ENCODE assay signal across 10 cellular contexts in the genomic region with DNA sequence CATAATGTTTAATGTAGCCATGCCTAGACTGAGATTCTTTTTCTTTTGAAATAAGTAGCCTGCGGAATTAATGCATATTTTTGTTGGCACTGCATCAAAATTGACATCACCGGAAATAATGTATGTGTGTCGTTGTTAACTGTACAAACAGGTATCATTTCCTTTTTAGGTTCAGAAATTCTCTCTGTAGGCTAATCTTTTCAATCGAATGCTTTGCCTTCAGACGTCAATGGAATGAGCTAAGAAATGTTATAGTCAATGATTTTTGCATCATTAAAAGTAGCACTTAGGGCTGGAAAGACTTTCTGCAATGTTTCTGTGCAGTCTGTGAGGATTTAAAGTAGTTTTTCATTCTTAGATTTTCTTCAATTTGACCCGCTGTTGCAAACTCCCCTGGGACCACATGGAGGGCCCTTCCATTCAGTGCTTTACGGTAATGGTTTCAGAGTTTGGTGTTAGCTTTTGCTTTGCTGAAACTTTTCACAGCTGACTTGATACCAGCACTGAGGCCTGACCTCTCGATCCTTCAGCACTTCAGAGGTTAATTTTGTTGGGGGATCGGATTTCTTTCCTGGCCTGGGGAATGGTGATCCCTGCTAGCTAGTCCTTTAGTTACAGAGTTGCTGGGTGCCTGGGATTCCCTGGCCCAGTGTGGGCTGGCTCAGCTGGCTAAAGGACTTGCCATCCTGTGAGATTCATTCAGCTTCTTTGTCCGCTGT.
A peak's percentile ranks its signal among the peaks of the same experiment; 100 is the strongest.
DNase-seq lines count a peak whose midpoint lies in the region; ATAC-seq and TF ChIP-seq lines count a peak whose summit lies in the region.
"Had no signal": no experiment of that assay in that cellular context is flagged by ENCODE, and none has a peak within 500 bp of the region (broad histone marks: within the 10 kb centered on the region; RNA-seq: fewer than 3 reads in every experiment).

No MANE protein-coding gene starts in this region.

- H3K9me3 Mint-ChIP-seq in activated CD4-positive, alpha-beta T cell treated with anti-CD3 and anti-CD28 coated beads, Interleukin-2, amount 10 ng/mL, durations not matched to agents 24 days and 14 days, result no peaks in the 10 kb centered on the region
- H3K9me3 Mint-ChIP-seq: stimulated activated effector memory CD8-positive, alpha-beta T cell treated with anti-CD3 and anti-CD28 coated beads, Interleukin-12 subunit alpha, Interleukin-12 subunit beta, amount 100 ng/mL, for 72 hours had no signal

- H3K27ac Mint-ChIP-seq in activated CD4-positive, alpha-beta T cell treated with anti-CD3 and anti-CD28 coated beads, Interleukin-2, amount 10 ng/mL, durations not matched to agents 24 days and 14 days, result no peak overlapping the region
- H3K27ac Mint-ChIP-seq: stimulated activated effector memory CD8-positive, alpha-beta T cell treated with anti-CD3 and anti-CD28 coated beads, Interleukin-12 subunit alpha, Interleukin-12 subunit beta, amount 100 ng/mL, for 72 hours had no signal

- H3K36me3 Mint-ChIP-seq in activated CD4-positive, alpha-beta T cell treated with anti-CD3 and anti-CD28 coated beads, Interleukin-2, amount 10 ng/mL, durations not matched to agents 24 days and 14 days (ENCODE audit: low read depth), result no peaks in the 10 kb centered on the region
- H3K36me3 Mint-ChIP-seq: stimulated activated effector memory CD8-positive, alpha-beta T cell treated with anti-CD3 and anti-CD28 coated beads, Interleukin-12 subunit alpha, Interleukin-12 subunit beta, amount 100 ng/mL, for 72 hours had no signal

- H3K4me1 Mint-ChIP-seq in activated CD4-positive, alpha-beta T cell treated with anti-CD3 and anti-CD28 coated beads, Interleukin-2, amount 10 ng/mL, durations not matched to agents 24 days and 14 days, result no peaks in the 10 kb centered on the region
- H3K4me1 Mint-ChIP-seq: stimulated activated effector memory CD8-positive, alpha-beta T cell treated with anti-CD3 and anti-CD28 coated beads, Interleukin-12 subunit alpha, Interleukin-12 subunit beta, amount 100 ng/mL, for 72 hours had no signal

- H3K27me3 Mint-ChIP-seq in activated CD4-positive, alpha-beta T cell treated with anti-CD3 and anti-CD28 coated beads, Interleukin-2, amount 10 ng/mL, durations not matched to agents 24 days and 14 days, result no peaks in the 10 kb centered on the region

- peak overlapping the region; percentile 91 for H3K4me3 ChIP-seq in epithelial cell of esophagus (ENCODE audit: low read length)

- DNase-seq in DMS53 treated with DMSO at 0.1 percent for 48 hours (lab: John Stamatoyannopoulos, UW; ENCODE audit: unreplicated experiment) (peak; percentile 60), NCI-H526 treated with DMSO at 0.1 percent for 48 hours (lab: John Stamatoyannopoulos, UW) (peak; percentile 76), epithelial cell of esophagus (ENCODE audit: low read depth) (peak; percentile 83), lung microvascular endothelial cell (ENCODE audit: low read depth in 2 of 2) (peak; percentile 56 to 61)
- no peak for DNase-seq in activated CD4-positive, alpha-beta T cell treated with anti-CD3 and anti-CD28 coated beads, Interleukin-2, amount 10 ng/mL, durations not matched to agents 24 days and 14 days
- no peak for DNase-seq in activated effector memory CD4-positive, alpha-beta T cell treated with anti-CD3 and anti-CD28 coated beads, Interleukin-2, amount 50 U/mL, for 16 hours
- DNase-seq: NCI-H1436 had no signal

- no peak for TF ChIP-seq CTCF in epithelial cell of esophagus (IDR thresholded peaks at IDR 0.05; ENCODE audit: insufficient read depth, low read depth, low read length, missing control alignments)

- no peak overlapping the region for H3K4me3 Mint-ChIP-seq in activated CD4-positive, alpha-beta T cell treated with anti-CD3 and anti-CD28 coated beads, Interleukin-2, amount 10 ng/mL, durations not matched to agents 24 days and 14 days
- H3K4me3 Mint-ChIP-seq: stimulated activated effector memory CD8-positive, alpha-beta T cell treated with anti-CD3 and anti-CD28 coated beads, Interleukin-12 subunit alpha, Interleukin-12 subunit beta, amount 100 ng/mL, for 72 hours had no signal

- ATAC-seq in GM19395 (IDR thresholded peaks at IDR 0.05; ENCODE audit: unreplicated experiment), result no peak
- ATAC-seq in HG02840 (IDR thresholded peaks at IDR 0.05; ENCODE audit: low FRiP score, unreplicated experiment), result no peak
- ATAC-seq: stimulated activated effector memory CD8-positive, alpha-beta T cell treated with anti-CD3 and anti-CD28 coated beads, Interleukin-12 subunit alpha, Interleukin-12 subunit beta, amount 100 ng/mL, for 72 hours had no signal

- intact Hi-C loops in activated CD4-positive, alpha-beta T cell treated with anti-CD3 and anti-CD28 coated beads, Interleukin-2, amount 10 ng/mL, durations not matched to agents 24 days and 14 days (cut with micrococcal nuclease), result no loop called here

Comparison
In these comparisons a context has a peak if more than half of its experiments do, and no peak if none do; other contexts are left out.
1. DNase-seq: peak in DMS53 treated with DMSO at 0.1 percent for 48 hours (single experiment), NCI-H526 treated with DMSO at 0.1 percent for 48 hours (single experiment), epithelial cell of esophagus (single experiment) and lung microvascular endothelial cell (2 of 2); none in activated CD4-positive, alpha-beta T cell treated with anti-CD3 and anti-CD28 coated beads, Interleukin-2, amount 10 ng/mL, durations not matched to agents 24 days and 14 days (single experiment) and activated effector memory CD4-positive, alpha-beta T cell treated with anti-CD3 and anti-CD28 coated beads, Interleukin-2, amount 50 U/mL, for 16 hours (single experiment).